ENCODE assay signal across 8 cellular contexts in genomic region chr2:179268277-179268935, GRCh38. TPM values are rescaled to one million over a fixed set of nuclear protein-coding genes. Genes with fewer than 3 reads are reported as not detected.
DNase-seq lines count a peak whose midpoint lies in the region; ATAC-seq, FAIRE-seq and TF ChIP-seq lines count a peak whose summit lies in the region.

No MANE protein-coding gene starts in this region.

- ATAC-seq in GM21360 (IDR thresholded peaks at IDR 0.05; ENCODE audit: unreplicated experiment) (peak; percentile 45), GM19324 (IDR thresholded peaks at IDR 0.05; ENCODE audit: low FRiP score, unreplicated experiment) (no peak)

- H3K27ac ChIP-seq in endothelial cell of umbilical vein (ENCODE audit: insufficient read depth, low read depth, low read length) = peak overlapping the region; percentile 1

- no peak overlapping the region for H3K4me3 ChIP-seq in endothelial cell of umbilical vein (replicated peaks in 1 of 3; ENCODE audit: insufficient read depth in 1 of 3, low read depth in 1 of 3, low read length in 3 of 3)

- H3K36me3 ChIP-seq in endothelial cell of umbilical vein (ENCODE audit: control insufficient read depth in 2 of 2, extremely low read depth in 1 of 2, insufficient read depth in 2 of 2, low read length in 2 of 2) = no peaks in the 10 kb centered on the region

- peak overlapping the region; percentile 4 for H2AFZ ChIP-seq in endothelial cell of umbilical vein (ENCODE audit: low read depth, low read length)

- H3K9me1 ChIP-seq in endothelial cell of umbilical vein (replicated peaks; ENCODE audit: control insufficient read depth, extremely low read depth, insufficient read depth, low read length) = no peaks in the 10 kb centered on the region

- H3K9me3 ChIP-seq in endothelial cell of umbilical vein (replicated peaks; ENCODE audit: control insufficient read depth, insufficient read depth, low read length) = no peaks in the 10 kb centered on the region

- intact Hi-C loops in endothelial cell of umbilical vein (cut with micrococcal nuclease) = no loop called here

- no peaks in the 10 kb centered on the region for H3K27me3 ChIP-seq in endothelial cell of umbilical vein (ENCODE audit: control insufficient read depth in 2 of 2, insufficient read depth in 2 of 2, low read length in 2 of 2)

- dilution Hi-C loops in endothelial cell of umbilical vein (cut with MboI; ENCODE audit: extremely low pct_ligation_motif_present, low sequenced_read_pairs) = no loop called here

- no TSS peak for BruUV-seq in endothelial cell of umbilical vein (replicated peaks; lab: Mats Ljungman, UMichigan)

- no peak for TF ChIP-seq POLR2A in endothelial cell of umbilical vein (IDR thresholded peaks at IDR 0.05; ENCODE audit: low read depth, low read length)

- DNase-seq in Caki2 (ENCODE audit: low read depth) (peak; percentile 57), LoVo (ENCODE audit: low spot score) (peak; percentile 43), endothelial cell of umbilical vein (ENCODE audit: low read depth, low spot score) (peak; percentile 47), SK-N-DZ (ENCODE audit: low spot score) (no peak), NCI-H526 treated with DMSO at 0.1 percent for 48 hours (lab: John Stamatoyannopoulos, UW) (no peak)
- no peak for DNase-seq in activated CD8-positive, alpha-beta memory T cell treated with anti-CD3 and anti-CD28 coated beads, Interleukin-2, amount 50 U/mL, for 48 hours

- TF ChIP-seq CTCF in endothelial cell of umbilical vein (IDR thresholded peaks at IDR 0.05; ENCODE audit: extremely low read depth in 1 of 2, insufficient read depth in 1 of 2, low read depth in 1 of 2, low read length in 2 of 2) = no peak

- CTCF ChIA-PET in endothelial cell of umbilical vein (lab: Charles Lee) = interaction anchor here (0.7 to 1.6 kb wide), 3 partner anchors 49 to 143 kb away, joined by 3 to 8 read pairs (median 3); no protein-coding TSS in a partner anchor

- in situ Hi-C loops in Caki2 (cut with HindIII; ENCODE audit: low pct_unique_long_range_greater_than_20kb, low sequenced_read_pairs) = no loop called here

- H4K20me1 ChIP-seq in endothelial cell of umbilical vein (replicated peaks; ENCODE audit: control insufficient read depth, extremely low read depth, insufficient read depth, low read length) = no peaks in the 10 kb centered on the region

- H3K9ac ChIP-seq in endothelial cell of umbilical vein (replicated peaks; ENCODE audit: extremely low read depth, insufficient read depth, low read length) = no peak overlapping the region

- H3K4me2 ChIP-seq in endothelial cell of umbilical vein (ENCODE audit: insufficient read depth, low read length) = no peak overlapping the region

- peaks cover 26% of the 10 kb centered on the region for H3K4me1 ChIP-seq in endothelial cell of umbilical vein (ENCODE audit: control insufficient read depth, extremely low read depth, insufficient read depth, low read length)

- H3K79me2 ChIP-seq in endothelial cell of umbilical vein (ENCODE audit: control insufficient read depth, insufficient read depth, low read length) = peaks cover 6% of the 10 kb centered on the region

- POLR2A ChIA-PET in endothelial cell of umbilical vein (lab: Charles Lee) = no interaction called here

- no peak for FAIRE-seq in endothelial cell of umbilical vein (lab: Jason Lieb, UNC)

TF ChIP-seq in endothelial cell of umbilical vein, 7 proteins besides CTCF, POLR2A, EP300 and RAD21:
- no peak for TF ChIP-seq EZH2 (IDR thresholded peaks at IDR 0.05; ENCODE audit: borderline replicate concordance, low read depth, low read length, severe bottlenecking)
- TF ChIP-seq POLR2AphosphoS5 (IDR thresholded peaks at IDR 0.05; ENCODE audit: insufficient read depth, low read depth, low read length) = no peak
- TF ChIP-seq MAX (IDR thresholded peaks at IDR 0.05; ENCODE audit: insufficient read depth, insufficient read length) = no peak
- no peak for TF ChIP-seq FOS (IDR thresholded peaks at IDR 0.05; ENCODE audit: borderline replicate concordance, insufficient read depth, low read length)
- no peak for TF ChIP-seq MYC (IDR thresholded peaks at IDR 0.05; ENCODE audit: low read depth, low read length)
- no peak for TF ChIP-seq JUN (IDR thresholded peaks at IDR 0.05; ENCODE audit: borderline replicate concordance, insufficient read depth, insufficient read length, low read depth)
- no peak for TF ChIP-seq GATA2 (IDR thresholded peaks at IDR 0.05; ENCODE audit: insufficient read depth, insufficient read length, low read depth, low read length)

RNA-seq across cellular contexts. Expression of gene SESTD1, which starts 3.8 kb away (rescaled TPM):
- 8.6 and 24.7 TPM in 2 replicates for total RNA-seq in Caki2 (2014; rRNA removed; shearing (Covaris generic); ENCODE audit: low replicate concordance)
- total RNA-seq in endothelial cell of umbilical vein = 72.4 and 79.9 TPM in 2 replicates
- 7.9 and 9.8 TPM in 2 replicates for polyA plus RNA-seq in endothelial cell of umbilical vein
- 19.7 and 22.6 TPM in 2 replicates for polyA plus RNA-seq in endothelial cell of umbilical vein (2011; cell fraction: cytosol; rRNA removed)
- polyA plus RNA-seq in endothelial cell of umbilical vein (2011; cell fraction: nucleus; rRNA removed) = 34.9 and 37.8 TPM in 2 replicates
- polyA plus RNA-seq in endothelial cell of umbilical vein (2012) = 58.4 and 92.7 TPM in 2 replicates
- polyA minus RNA-seq in endothelial cell of umbilical vein = 43.9 and 51.8 TPM in 2 replicates
- 5.8 TPM for polyA minus RNA-seq in endothelial cell of umbilical vein (2011; cell fraction: cytosol; rRNA and poly(A)+ RNA removed)
- polyA minus RNA-seq in endothelial cell of umbilical vein (2011; cell fraction: nucleus; rRNA and poly(A)+ RNA removed) = 60.9 and 82.0 TPM in 2 replicates
- 17.0 and 19.1 TPM in 2 replicates for polyA plus RNA-seq in SK-N-DZ (2014; cell fraction: cytosol; rRNA removed)
- 16.4 and 18.5 TPM in 2 replicates for polyA plus RNA-seq in SK-N-DZ (2014; cell fraction: nucleus; rRNA removed)

Comparison
In these comparisons a context has a peak if more than half of its experiments do, and no peak if none do; other contexts are left out.
1. DNase-seq: peak in Caki2 (single experiment), LoVo (single experiment) and endothelial cell of umbilical vein (single experiment); none in SK-N-DZ (single experiment), NCI-H526 treated with DMSO at 0.1 percent for 48 hours (single experiment) and activated CD8-positive, alpha-beta memory T cell treated with anti-CD3 and anti-CD28 coated beads, Interleukin-2, amount 50 U/mL, for 48 hours (single experiment).